8 cellular contexts compared by ENCODE assay signal in genomic region chr4:3484057-3484973, GRCh38. TPM values are rescaled to one million over a fixed set of nuclear protein-coding genes. Genes with fewer than 3 reads are reported as not detected.
DNase-seq lines count a peak whose midpoint lies in the region; ATAC-seq, FAIRE-seq and TF ChIP-seq lines count a peak whose summit lies in the region.

No MANE protein-coding gene starts in this region.

- FAIRE-seq in RCC 7860 (lab: Jason Lieb, UNC), result peak; percentile 84

- H3K27ac ChIP-seq in heart right ventricle (peak overlapping the region; percentile 71 to 100 (median 92)), spleen (peak overlapping the region in 4 of 8 donors; percentile 48 to 80 (median 67))

- TF ChIP-seq CTCF in heart right ventricle (IDR thresholded peaks at IDR 0.05) (no peak), spleen (IDR thresholded peaks at IDR 0.05 in 8 of 11, conservative IDR thresholded peaks at IDR 0.05 in 3 of 11) (no peak)

- intact Hi-C loops in heart right ventricle (cut with DNase I) (loop anchor here in 1 of 10 donors (1.0 kb wide), 1 partner anchor 23 kb away; no protein-coding TSS in a partner anchor), spleen (cut with DNase I; ENCODE audit: low total_unique reads) (no loop called here)

- H3K27me3 ChIP-seq in heart right ventricle (peaks cover 0 to 54% (median 44%) of the 10 kb centered on the region in 7 donors), spleen (replicated peaks in 1 of 7) (peaks cover 0 to 92% (median 27%) of the 10 kb centered on the region in 7 donors)

- H3K4me3 ChIP-seq in heart right ventricle (peak overlapping the region in 2 of 10 donors; percentile 7 to 14), spleen (peak overlapping the region in 7 of 8 donors; percentile 14 to 61 (median 15))

- TF ChIP-seq POLR2A in spleen (IDR thresholded peaks at IDR 0.05) (no peak), GM18505 (IDR thresholded peaks at IDR 0.05; ENCODE audit: borderline replicate concordance, extremely low read depth, insufficient read depth, insufficient read length) (no peak)

- H3K36me3 ChIP-seq in heart right ventricle (peaks cover 0 to 6% (median 0%) of the 10 kb centered on the region in 9 donors), spleen (no peaks in the 10 kb centered on the region)

- no peaks in the 10 kb centered on the region for H3K9me3 ChIP-seq in heart right ventricle
- H3K9me3 ChIP-seq in spleen, result no peaks in the 10 kb centered on the region

- 40 to 41% methylated on average over 43 to 45 of the region's 45 CpGs for WGBS in heart right ventricle, 2 donors
- 47 to 75% (median 57%) methylated on average over 14 to 45 of the region's 45 CpGs for WGBS in spleen, 5 donors

- H3K4me1 ChIP-seq in heart right ventricle (peaks cover 18 to 85% (median 55%) of the 10 kb centered on the region in 9 donors), spleen (peaks cover 0 to 67% (median 41%) of the 10 kb centered on the region in 6 donors)

- DNase-seq in HPDE6-E6E7 (ENCODE audit: extremely low spot score) (peak; percentile 90), RCC 7860 (ENCODE audit: low spot score) (peak; percentile 96), heart right ventricle (peak; percentile 77 to 81), spleen (peak; percentile 91), SW 1271 (lab: John Stamatoyannopoulos, UW) (no peak)
- DNase-seq in effector CD4-positive, alpha-beta T cell, result no peak

- ATAC-seq in heart right ventricle, result peak; percentile 32 to 76 (median 60)
- no peak for ATAC-seq in HG02852 (IDR thresholded peaks at IDR 0.05; ENCODE audit: unreplicated experiment)
- no peak for ATAC-seq in GM18505 (IDR thresholded peaks at IDR 0.05; ENCODE audit: unreplicated experiment)

RNA-seq across cellular contexts. Expression of gene DOK7, which starts 21.2 kb away (rescaled TPM):
- total RNA-seq in heart right ventricle (10 to 100 TPM; 30.3 to 60.0 (median 37.2) TPM), spleen (1 to 10 TPM in 6 of 7 donors, under 1 TPM in 1; 0.69 to 7.1 (median 1.6) TPM)
- polyA plus RNA-seq in heart right ventricle (10 to 100 TPM; 61.5 to 89.7 TPM), spleen (10 to 100 TPM in 1 of 3 donors, 1 to 10 TPM in 2; 1.7 to 13.5 (median 8.7) TPM)

RNA-seq across cellular contexts. Expression of gene HGFAC, which starts 42.5 kb away (rescaled TPM):
- total RNA-seq in heart right ventricle (under 1 TPM in 6 of 10 donors, not detected in 4; 0.15 to 0.59 (median 0.36) TPM), spleen (under 1 TPM in 2 of 7 donors, not detected in 5; 0.32 to 0.47 TPM)
- polyA plus RNA-seq in heart right ventricle (1 to 10 TPM; 1.0 to 1.1 TPM), spleen (under 1 TPM; 0.11 to 0.35 (median 0.22) TPM)

RNA-seq across cellular contexts. Expression of gene LRPAP1, which starts 47.9 kb away (rescaled TPM):
- 100 to 1,000 TPM; 234 to 392 (median 345) TPM for total RNA-seq in heart right ventricle
- 100 to 1,000 TPM in 1 of 2 donors, 10 to 100 TPM in 1; 49.9 to 418 TPM for polyA plus RNA-seq in heart right ventricle
- 100 to 1,000 TPM in 6 of 7 donors, 10 to 100 TPM in 1; 89.0 to 131 (median 116) TPM for total RNA-seq in spleen
- 10 to 100 TPM; 28.1 to 47.4 (median 37.5) TPM for polyA plus RNA-seq in spleen

Comparison
In these comparisons a context has a peak if more than half of its experiments do, and no peak if none do; other contexts are left out.
1. DNase-seq: peak in HPDE6-E6E7 (single experiment), RCC 7860 (single experiment), heart right ventricle (2 of 2) and spleen (single experiment); none in effector CD4-positive, alpha-beta T cell (single experiment) and SW 1271 (0 of 2).
2. ATAC-seq: peak in heart right ventricle (8 of 8); none in HG02852 (single experiment) and GM18505 (single experiment).